15 cellular contexts compared by ENCODE assay signal in genomic region chr10:80081026-80081425, GRCh38. TPM values are rescaled to one million over a fixed set of nuclear protein-coding genes. Genes with fewer than 3 reads are reported as not detected.
DNase-seq lines count a peak whose midpoint lies in the region; ATAC-seq and TF ChIP-seq lines count a peak whose summit lies in the region.
"Had no signal": no experiment of that assay in that cellular context is flagged by ENCODE, and none has a peak within 500 bp of the region (broad histone marks: within the 10 kb centered on the region; RNA-seq: fewer than 3 reads in every experiment).

No MANE protein-coding gene starts in this region.

- peak overlapping the region; percentile 57 for H4K8ac ChIP-seq in trophoblast cell (ENCODE audit: low read depth, low read length)

- no peak overlapping the region for H3K9ac ChIP-seq in trophoblast cell (ENCODE audit: low read length)

- H3K36me3 Mint-ChIP-seq in Caco-2 (ENCODE audit: insufficient read depth, unreplicated experiment): peaks cover 22% of the 10 kb centered on the region
- H3K36me3 Mint-ChIP-seq: IgD-negative memory B cell had no signal

- POLR2A ChIA-PET in Caco-2 (lab: Charles Lee): interaction anchor here (0.7 kb wide), 1 partner anchor 18 kb away, joined by 3 read pairs; no protein-coding TSS in a partner anchor

- TF ChIP-seq POLR2A in stomach (IDR thresholded peaks at IDR 0.05): no peak

- no peak overlapping the region for H3K4me3 Mint-ChIP-seq in Caco-2 (ENCODE audit: unreplicated experiment)

- H3K36me3 ChIP-seq in Caco-2 (ENCODE audit: control insufficient read depth, insufficient read depth, low read length) (no peaks in the 10 kb centered on the region), RWPE2 (ENCODE audit: low read depth) (peaks cover 4% of the 10 kb centered on the region; the same call in 1 of the 2 replicates), trophoblast cell (ENCODE audit: control insufficient read depth in 1 of 2, insufficient read depth in 2 of 2, low read length in 2 of 2) (no peaks in the 10 kb centered on the region), stomach (peaks cover 0 to 44% (median 31%) of the 10 kb centered on the region in 4 donors)

- H3K27me3 ChIP-seq in Caco-2 (replicated peaks; ENCODE audit: control insufficient read depth, insufficient read depth, low read length): no peaks in the 10 kb centered on the region
- no peaks in the 10 kb centered on the region for H3K27me3 ChIP-seq in RWPE2 (ENCODE audit: insufficient read depth, poor library complexity, severe bottlenecking)
- H3K27me3 ChIP-seq in foreskin keratinocyte: no peaks in the 10 kb centered on the region
- H3K27me3 ChIP-seq in trophoblast cell (ENCODE audit: insufficient read depth, low read length): no peaks in the 10 kb centered on the region
- no peaks in the 10 kb centered on the region for H3K27me3 ChIP-seq in stomach

- peak overlapping the region; percentile 83 for H2BK120ac ChIP-seq in trophoblast cell (ENCODE audit: insufficient read depth, low read length, poor library complexity)

- no peak overlapping the region for H3K18ac ChIP-seq in trophoblast cell (ENCODE audit: low read length)

- peak overlapping the region; percentile 66 for H2AK5ac ChIP-seq in trophoblast cell (ENCODE audit: low read length)

- no peak overlapping the region for H3K23ac ChIP-seq in trophoblast cell (ENCODE audit: low read length)

- ATAC-seq in RWPE2 (ENCODE audit: low read depth) (no peak), foreskin keratinocyte (no peak), SK-N-SH treated with all-trans-retinoic acid at 6 μM for 48 hours (no peak), HG03342 (IDR thresholded peaks at IDR 0.05; ENCODE audit: unreplicated experiment) (no peak)
- ATAC-seq: HCT116 had no signal

- H3K14ac ChIP-seq in trophoblast cell (ENCODE audit: low read length): peak overlapping the region; percentile 69

- peaks cover 26% of the 10 kb centered on the region for H3K79me1 ChIP-seq in trophoblast cell (ENCODE audit: low read length)

- H3K4me3 ChIP-seq in Caco-2 (ENCODE audit: low read depth, low read length) (no peak overlapping the region), RWPE2 (ENCODE audit: severe bottlenecking) (no peak overlapping the region), trophoblast cell (ENCODE audit: low read depth, low read length) (no peak overlapping the region), stomach (no peak overlapping the region)

- H3K9me3 ChIP-seq in Caco-2 (no peaks in the 10 kb centered on the region), RWPE2 (ENCODE audit: severe bottlenecking) (no peaks in the 10 kb centered on the region), trophoblast cell (ENCODE audit: insufficient read depth, low read depth, low read length) (no peaks in the 10 kb centered on the region), stomach (no peaks in the 10 kb centered on the region)

- DNase-seq in Caco-2: no peak
- DNase-seq in RWPE2 (ENCODE audit: low spot score): no peak
- DNase-seq in foreskin keratinocyte: no peak
- no peak for DNase-seq in trophoblast cell
- DNase-seq in stomach: no peak
- DNase-seq: Calu3; CD8-positive, alpha-beta memory T cell; DMS 273 treated with DMSO at 0.1 percent for 48 hours had no signal

- no peak overlapping the region for H2AFZ ChIP-seq in trophoblast cell (ENCODE audit: insufficient read depth, low read length, poor library complexity)

- no peaks in the 10 kb centered on the region for H3K27me3 Mint-ChIP-seq in Caco-2 (ENCODE audit: insufficient read depth, unreplicated experiment)
- H3K27me3 Mint-ChIP-seq: CD8-positive, alpha-beta memory T cell; IgD-negative memory B cell had no signal

- H2BK12ac ChIP-seq in trophoblast cell (ENCODE audit: low read length): peak overlapping the region; percentile 85

- H4K12ac ChIP-seq in trophoblast cell (ENCODE audit: low read depth, low read length): no peak overlapping the region

- no peaks in the 10 kb centered on the region for H3K9me3 Mint-ChIP-seq in Caco-2 (ENCODE audit: unreplicated experiment)
- H3K9me3 Mint-ChIP-seq: CD8-positive, alpha-beta memory T cell; IgD-negative memory B cell had no signal

- no peak overlapping the region for H3K4me2 ChIP-seq in trophoblast cell (ENCODE audit: low read length)

- peaks cover 5% of the 10 kb centered on the region for H3K79me2 ChIP-seq in trophoblast cell (ENCODE audit: control insufficient read depth, insufficient read depth, low read length, poor library complexity)

- H3K4me1 Mint-ChIP-seq in Caco-2 (ENCODE audit: low read depth, unreplicated experiment): peaks cover 54% of the 10 kb centered on the region

- peak overlapping the region; percentile 49 for H2BK5ac ChIP-seq in trophoblast cell (ENCODE audit: low read depth, low read length, poor library complexity)

- TF ChIP-seq EP300 in stomach (IDR thresholded peaks at IDR 0.05): no peak

- no CpG with 5 or more reads among the region's 9 CpGs for WGBS in trophoblast cell (ENCODE audit: extremely low coverage, insufficient coverage, insufficient read length)
- 86 to 95% (median 92%) methylated on average over 9 of the region's 9 CpGs for WGBS in stomach, 5 donors

- no peak for TF ChIP-seq CTCF in Caco-2 (IDR thresholded peaks at IDR 0.05; ENCODE audit: insufficient read depth in 1 of 2, low read depth in 1 of 2, low read length in 1 of 2, severe bottlenecking in 1 of 2, unreplicated experiment in 1 of 2)
- TF ChIP-seq CTCF in RWPE2 (IDR thresholded peaks at IDR 0.05; ENCODE audit: poor library complexity, severe bottlenecking): no peak
- no peak for TF ChIP-seq CTCF in foreskin keratinocyte (conservative IDR thresholded peaks at IDR 0.05)
- no peak for TF ChIP-seq CTCF in stomach (IDR thresholded peaks at IDR 0.05)

- H4K91ac ChIP-seq in trophoblast cell (ENCODE audit: low read depth, low read length): peak overlapping the region; percentile 85

- H3K4me1 ChIP-seq in Caco-2: peaks cover 51% of the 10 kb centered on the region
- peaks cover 14% of the 10 kb centered on the region for H3K4me1 ChIP-seq in RWPE2 (ENCODE audit: insufficient read depth, poor library complexity, severe bottlenecking)
- peaks cover 8% of the 10 kb centered on the region for H3K4me1 ChIP-seq in foreskin keratinocyte
- H3K4me1 ChIP-seq in trophoblast cell (ENCODE audit: control insufficient read depth in 1 of 2, insufficient read depth in 2 of 2, low read length in 2 of 2): peaks cover 13 to 22% of the 10 kb centered on the region in 2 experiments
- H3K4me1 ChIP-seq in stomach: peaks cover 5 to 23% (median 18%) of the 10 kb centered on the region in 4 donors

- peak overlapping the region; percentile 67 for H3K27ac ChIP-seq in RWPE2 (ENCODE audit: poor library complexity, severe bottlenecking)
- H3K27ac ChIP-seq in foreskin keratinocyte: peak overlapping the region; percentile 98
- peak overlapping the region; percentile 98 for H3K27ac ChIP-seq in trophoblast cell (ENCODE audit: low read depth, low read length)
- H3K27ac ChIP-seq in stomach: no peak overlapping the region
- H3K27ac ChIP-seq: 22Rv1 had no signal

- CTCF ChIA-PET in Caco-2 (lab: Charles Lee): no interaction called here

- intact Hi-C loops in Caco-2 (cut with micrococcal nuclease; ENCODE audit: unreplicated experiment): no loop called here
- intact Hi-C loops in stomach (cut with DNase I; ENCODE audit: low total_unique reads): no loop called here

- H3K27ac Mint-ChIP-seq in Caco-2 (ENCODE audit: unreplicated experiment): peak overlapping the region; percentile 82
- H3K27ac Mint-ChIP-seq: IgD-negative memory B cell had no signal

- H3K4ac ChIP-seq in trophoblast cell (ENCODE audit: low read depth, low read length): peak overlapping the region; percentile 28

- BruUV-seq in Caco-2 (replicated peaks; lab: Mats Ljungman, UMichigan): no TSS peak

TF ChIP-seq in SK-N-SH treated with all-trans-retinoic acid at 6 μM for 48 hours, 23 proteins besides CTCF, POLR2A, EP300 and RAD21 (continues in another document):
- TF ChIP-seq ESRRG (CRISPR knock-in tag; IDR thresholded peaks at IDR 0.05) (no peak), POU6F1 (CRISPR knock-in tag; IDR thresholded peaks at IDR 0.05; ENCODE audit: borderline replicate concordance, low read depth) (no peak), ZNF8 (CRISPR knock-in tag; IDR thresholded peaks at IDR 0.05) (no peak), CREB5 (CRISPR knock-in tag; IDR thresholded peaks at IDR 0.05; ENCODE audit: low read depth) (no peak), TOX (CRISPR knock-in tag; IDR thresholded peaks at IDR 0.05; ENCODE audit: borderline replicate concordance) (no peak), SNAI2 (CRISPR knock-in tag; IDR thresholded peaks at IDR 0.05) (no peak), ZNF565 (CRISPR knock-in tag; conservative IDR thresholded peaks at IDR 0.05; ENCODE audit: low read depth) (no peak)

RNA-seq across cellular contexts. Expression of gene TMEM254, which starts 2.6 kb away (rescaled TPM):
- total RNA-seq in Caco-2 (2022): 24.0 and 27.4 TPM in 2 replicates
- total RNA-seq in foreskin keratinocyte: 10.3 and 11.7 TPM in 2 replicates
- polyA plus RNA-seq in foreskin keratinocyte: 12.0 and 15.3 TPM in 2 replicates
- polyA plus RNA-seq in trophoblast cell (2013): 19.2 and 20.4 TPM in 2 replicates
- total RNA-seq in stomach: 10 to 100 TPM in 4 of 5 donors, 1 to 10 TPM in 1; 1.2 to 21.6 (median 12.7) TPM
- polyA plus RNA-seq in stomach: 10 to 100 TPM in 1 of 3 donors, 1 to 10 TPM in 2; 7.9 to 17.0 (median 8.8) TPM

RNA-seq across cellular contexts. Expression of gene PLAC9, which starts 51.5 kb away (rescaled TPM):
- not detected in 2 replicates for total RNA-seq in Caco-2 (2022)
- not detected in 2 replicates for total RNA-seq in foreskin keratinocyte
- not detected in 2 replicates for polyA plus RNA-seq in foreskin keratinocyte
- 12.4 and 12.5 TPM in 2 replicates for polyA plus RNA-seq in trophoblast cell (2013)
- total RNA-seq in stomach: 10 to 100 TPM in 2 of 5 donors, 1 to 10 TPM in 1, not detected in 2; 2.0 to 37.4 (median 11.6) TPM
- polyA plus RNA-seq in stomach: 10 to 100 TPM; 14.2 to 28.3 (median 26.4) TPM
- total RNA-seq: A673; Calu3; CD8-positive, alpha-beta memory T cell; Daoy had no signal
- polyA plus RNA-seq: CD8-positive, alpha-beta memory T cell; IgD-negative memory B cell had no signal

Comparison
In these comparisons a context has a peak if more than half of its experiments do, and no peak if none do; other contexts are left out.
1. H3K27ac ChIP-seq: peak in RWPE2 (single experiment), foreskin keratinocyte (single experiment) and trophoblast cell (single experiment); none in stomach (0 of 5).